8 cellular contexts compared by ENCODE assay signal in genomic region chr11:116732740-116733385, GRCh38. TPM values are rescaled to one million over a fixed set of nuclear protein-coding genes. Genes with fewer than 3 reads are reported as not detected.
DNase-seq lines count a peak whose midpoint lies in the region; ATAC-seq, FAIRE-seq and TF ChIP-seq lines count a peak whose summit lies in the region.

No MANE protein-coding gene starts in this region.

- no peak for FAIRE-seq in A549 (lab: Jason Lieb, UNC)

- peak; percentile 54 for TF ChIP-seq CTCF in A549 (IDR thresholded peaks at IDR 0.05)
- TF ChIP-seq CTCF in GM13977 (IDR thresholded peaks at IDR 0.05; ENCODE audit: extremely low read depth, insufficient read depth, missing control alignments): peak; percentile 84

- no peak overlapping the region for H3K18ac ChIP-seq in mesendoderm (ENCODE audit: low read length)

- no peaks in the 10 kb centered on the region for H3K79me1 ChIP-seq in mesendoderm (ENCODE audit: low read length)

- H3K9me3 Mint-ChIP-seq in activated CD4-positive, alpha-beta memory T cell treated with anti-CD3 and anti-CD28 coated beads, Interleukin-2, amount 10 ng/mL, durations not matched to agents 7 days and 5 days: no peaks in the 10 kb centered on the region

- H3K23ac ChIP-seq in mesendoderm (ENCODE audit: low read length): no peak overlapping the region

- H3K4ac ChIP-seq in mesendoderm (ENCODE audit: low read depth, low read length): no peak overlapping the region

- H2BK5ac ChIP-seq in mesendoderm (ENCODE audit: low read length): no peak overlapping the region

- no peak overlapping the region for H4K5ac ChIP-seq in mesendoderm (ENCODE audit: low read length)

- H3K56ac ChIP-seq in mesendoderm (ENCODE audit: low read length): peak overlapping the region; percentile 81

- peaks cover 6% of the 10 kb centered on the region for H3K4me1 Mint-ChIP-seq in activated CD4-positive, alpha-beta memory T cell treated with anti-CD3 and anti-CD28 coated beads, Interleukin-2, amount 10 ng/mL, durations not matched to agents 7 days and 5 days

- H3K79me2 ChIP-seq in mesendoderm (ENCODE audit: control insufficient read depth, insufficient read depth, low read length): no peaks in the 10 kb centered on the region

- H3K27ac ChIP-seq in A549 (no peak overlapping the region), mesendoderm (ENCODE audit: low read depth, low read length) (no peak overlapping the region)
- H3K27ac ChIP-seq in effector memory CD4-positive, alpha-beta T cell (ENCODE audit: insufficient read depth, low read length, poor library complexity, severe bottlenecking): no peak overlapping the region

- H3K4me2 ChIP-seq in A549 (no peak overlapping the region), mesendoderm (ENCODE audit: low read length) (peak overlapping the region; percentile 70)

- no peak for TF ChIP-seq POLR2A in A549 (IDR thresholded peaks at IDR 0.05; ENCODE audit: low read length)

- no peak for TF ChIP-seq EP300 in A549 (IDR thresholded peaks at IDR 0.05)

- no peaks in the 10 kb centered on the region for H3K4me1 ChIP-seq in A549
- H3K4me1 ChIP-seq in effector memory CD4-positive, alpha-beta T cell (ENCODE audit: control insufficient read depth, insufficient read depth, low read length, poor library complexity, severe bottlenecking): no peaks in the 10 kb centered on the region
- no peaks in the 10 kb centered on the region for H3K4me1 ChIP-seq in mesendoderm (ENCODE audit: control insufficient read depth, low read depth, low read length)

- CTCF ChIA-PET in A549 (lab: Yijun Ruan, JAX): interaction anchor here (0.6 to 3.6 kb wide), 22 partner anchors 10 to 871 kb away, joined by 3 to 31 read pairs (median 4); no protein-coding TSS in a partner anchor
- CTCF ChIA-PET in activated CD4-positive, alpha-beta memory T cell treated with anti-CD3 and anti-CD28 coated beads, Interleukin-2, amount 10 ng/mL, durations not matched to agents 7 days and 5 days (lab: Charles Lee): interaction anchor here (1.0 to 4.3 kb wide), 17 partner anchors 10 to 406 kb away, joined by 3 to 35 read pairs (median 4); partner anchors contain the start of gene APOA5

- POLR2A ChIA-PET in A549 (lab: Yijun Ruan, JAX): interaction anchor here (1.1 kb wide), 1 partner anchor 54 kb away, joined by 3 read pairs; no protein-coding TSS in a partner anchor
- POLR2A ChIA-PET in activated CD4-positive, alpha-beta memory T cell treated with anti-CD3 and anti-CD28 coated beads, Interleukin-2, amount 10 ng/mL, durations not matched to agents 7 days and 5 days (lab: Charles Lee): interaction anchor here (1.0 to 1.3 kb wide), 3 partner anchors 10 to 103 kb away, joined by 3 to 8 read pairs (median 3); no protein-coding TSS in a partner anchor

- H2AK5ac ChIP-seq in mesendoderm (ENCODE audit: low read length): no peak overlapping the region

- no peaks in the 10 kb centered on the region for H3K36me3 ChIP-seq in effector memory CD4-positive, alpha-beta T cell (ENCODE audit: control insufficient read depth, insufficient read depth, low read length)
- H3K36me3 ChIP-seq in mesendoderm (ENCODE audit: control insufficient read depth, insufficient read depth, low read length): no peaks in the 10 kb centered on the region

- no peaks in the 10 kb centered on the region for H3K9me3 ChIP-seq in A549
- H3K9me3 ChIP-seq in effector memory CD4-positive, alpha-beta T cell (ENCODE audit: control insufficient read depth, low read length): no peaks in the 10 kb centered on the region

- H2BK120ac ChIP-seq in mesendoderm (ENCODE audit: low read depth, low read length): no peak overlapping the region

- no peaks in the 10 kb centered on the region for H3K36me3 Mint-ChIP-seq in activated CD4-positive, alpha-beta memory T cell treated with anti-CD3 and anti-CD28 coated beads, Interleukin-2, amount 10 ng/mL, durations not matched to agents 7 days and 5 days (ENCODE audit: low read depth)

- 5% methylated on average over 12 of the region's 18 CpGs for WGBS in A549 (ENCODE audit: missing lambda C conversion rate)
- no CpG with 5 or more reads among the region's 18 CpGs for WGBS in mesendoderm (ENCODE audit: extremely low coverage, insufficient coverage, low lambda C conversion rate)

- H3K27me3 ChIP-seq in effector memory CD4-positive, alpha-beta T cell (replicated peaks; ENCODE audit: control insufficient read depth, insufficient read depth, low read length, poor library complexity, severe bottlenecking): peaks cover 4% of the 10 kb centered on the region
- no peaks in the 10 kb centered on the region for H3K27me3 ChIP-seq in mesendoderm (ENCODE audit: insufficient read depth, low read length, poor library complexity)

- peak; percentile 30 to 39; a peak in 2 of 5 replicates for TF ChIP-seq RAD21 in A549 (conservative IDR thresholded peaks at IDR 0.05 in 1 of 2, IDR thresholded peaks at IDR 0.05 in 1 of 2)

- no peak overlapping the region for H3K27ac Mint-ChIP-seq in activated CD4-positive, alpha-beta memory T cell treated with anti-CD3 and anti-CD28 coated beads, Interleukin-2, amount 10 ng/mL, durations not matched to agents 7 days and 5 days

- no peaks in the 10 kb centered on the region for H3K27me3 Mint-ChIP-seq in activated CD4-positive, alpha-beta memory T cell treated with anti-CD3 and anti-CD28 coated beads, Interleukin-2, amount 10 ng/mL, durations not matched to agents 7 days and 5 days

- ATAC-seq in A549 (peak; percentile 84 to 94), HG03095 (IDR thresholded peaks at IDR 0.05; ENCODE audit: unreplicated experiment) (peak; percentile 64)

- no peak overlapping the region for H2BK15ac ChIP-seq in mesendoderm (replicated peaks; ENCODE audit: low read depth)

- H3K4me3 ChIP-seq in A549 (no peak overlapping the region), mesendoderm (ENCODE audit: low read length) (peak overlapping the region; percentile 15)
- H3K4me3 ChIP-seq in effector memory CD4-positive, alpha-beta T cell (ENCODE audit: insufficient read depth, low read depth, low read length, poor library complexity, severe bottlenecking): no peak overlapping the region

- DNase-seq in A549 (ENCODE audit: low read depth in 1 of 2, low spot score in 1 of 2): peak; percentile 62 to 67
- DNase-seq in GM13977 (ENCODE audit: low spot score): peak; percentile 89
- DNase-seq in NCI-H510A (lab: John Stamatoyannopoulos, UW): peak; percentile 17
- peak; percentile 67 for DNase-seq in activated CD4-positive, alpha-beta memory T cell treated with anti-CD3 and anti-CD28 coated beads, Interleukin-2, amount 10 ng/mL, durations not matched to agents 7 days and 5 days
- peak; percentile 14 to 39 (median 17) for DNase-seq in effector memory CD4-positive, alpha-beta T cell
- DNase-seq in mesendoderm: peak; percentile 87
- peak; percentile 28 for DNase-seq in stimulated activated CD8-positive, alpha-beta memory T cell treated with anti-CD3 and anti-CD28 coated beads, Interleukin-4, amount 100 ng/mL, for 24 hours (ENCODE audit: low read depth)

- peak overlapping the region; percentile 53 for H3K9ac ChIP-seq in mesendoderm (ENCODE audit: low read length)

- H4K8ac ChIP-seq in mesendoderm (ENCODE audit: low read depth, low read length): no peak overlapping the region

- in situ Hi-C loops in GM13977 (cut with MboI; ENCODE audit: low pct_unique_long_range_greater_than_20kb, low sequenced_read_pairs, unreplicated experiment): no loop called here

- no peak overlapping the region for H3K4me3 Mint-ChIP-seq in activated CD4-positive, alpha-beta memory T cell treated with anti-CD3 and anti-CD28 coated beads, Interleukin-2, amount 10 ng/mL, durations not matched to agents 7 days and 5 days

TF ChIP-seq in A549, 52 proteins besides CTCF, POLR2A, EP300 and RAD21 (continues in another document):
- TF ChIP-seq MAX (IDR thresholded peaks at IDR 0.05) (no peak), ZFP36 (IDR thresholded peaks at IDR 0.05; ENCODE audit: borderline replicate concordance, partially characterized antibody) (no peak), HEYL (CRISPR knock-in tag; IDR thresholded peaks at IDR 0.05) (no peak), RCOR1 (IDR thresholded peaks at IDR 0.05; ENCODE audit: low read depth, low read length) (no peak), CHD4 (IDR thresholded peaks at IDR 0.05; ENCODE audit: borderline replicate concordance) (no peak), CEBPB (IDR thresholded peaks at IDR 0.05) (no peak)

RNA-seq across cellular contexts. Expression of gene BUD13, which starts 39.9 kb away (rescaled TPM):
- 12.6 and 16.2 TPM in 2 replicates for polyA plus RNA-seq in A549 (2011; rRNA removed)
- 8.7 and 9.7 TPM in 2 replicates for polyA plus RNA-seq in A549 (2012; cell fraction: cytosol; rRNA removed)
- polyA plus RNA-seq in A549 (2012; cell fraction: nucleus; rRNA removed): 6.7 and 9.8 TPM in 2 replicates
- polyA plus RNA-seq in A549 (2017; fragmentation: RNase III; extraction: RNeasy Plus Mini Kit Qiagen cat#74134 plus additional on column Dnase treatment): 9.8 to 10.9 TPM (median 9.8 TPM) in 3 replicates
- 18.2 and 19.2 TPM in 2 replicates for polyA minus RNA-seq in A549 (2011; rRNA and poly(A)+ RNA removed)
- total RNA-seq in activated CD4-positive, alpha-beta memory T cell treated with anti-CD3 and anti-CD28 coated beads, Interleukin-2, amount 10 ng/mL, durations not matched to agents 7 days and 5 days: 10 to 100 TPM; 34.1 to 35.1 TPM
- 28.7 TPM for polyA plus RNA-seq in mesendoderm (2013, experiment 1 of 2)
- polyA plus RNA-seq in mesendoderm (2013, experiment 2 of 2): 28.6 TPM

RNA-seq across cellular contexts. Expression of gene ZPR1, which starts 55.0 kb away (rescaled TPM):
- polyA plus RNA-seq in A549 (2011; rRNA removed) (65.6 and 77.5 TPM in 2 replicates), A549 (2017; fragmentation: RNase III; extraction: RNeasy Plus Mini Kit Qiagen cat#74134 plus additional on column Dnase treatment) (42.2 to 49.0 TPM (median 44.1 TPM) in 3 replicates)
- polyA plus RNA-seq in A549 (2012; cell fraction: cytosol; rRNA removed): 28.6 and 32.9 TPM in 2 replicates
- 18.8 and 25.2 TPM in 2 replicates for polyA plus RNA-seq in A549 (2012; cell fraction: nucleus; rRNA removed)
- polyA minus RNA-seq in A549 (2011; rRNA and poly(A)+ RNA removed): 48.3 and 58.4 TPM in 2 replicates
- total RNA-seq in activated CD4-positive, alpha-beta memory T cell treated with anti-CD3 and anti-CD28 coated beads, Interleukin-2, amount 10 ng/mL, durations not matched to agents 7 days and 5 days: 10 to 100 TPM; 55.6 to 57.6 TPM
- polyA plus RNA-seq in mesendoderm (2013, experiment 1 of 2): 58.1 TPM
- polyA plus RNA-seq in mesendoderm (2013, experiment 2 of 2): 55.9 TPM

RNA-seq across cellular contexts. Expression of gene APOA5, which starts 58.8 kb away (rescaled TPM):
- polyA plus RNA-seq in A549 (2011; rRNA removed) (not detected in 2 replicates), A549 (2017; fragmentation: RNase III; extraction: RNeasy Plus Mini Kit Qiagen cat#74134 plus additional on column Dnase treatment) (not detected in 3 replicates)
- not detected in 2 replicates for polyA plus RNA-seq in A549 (2012; cell fraction: cytosol; rRNA removed)
- not detected in 2 replicates for polyA plus RNA-seq in A549 (2012; cell fraction: nucleus; rRNA removed)
- polyA minus RNA-seq in A549 (2011; rRNA and poly(A)+ RNA removed): not detected in 2 replicates
- total RNA-seq in activated CD4-positive, alpha-beta memory T cell treated with anti-CD3 and anti-CD28 coated beads, Interleukin-2, amount 10 ng/mL, durations not matched to agents 7 days and 5 days: not detected
- 0.01 TPM for polyA plus RNA-seq in mesendoderm (2013, experiment 1 of 2)
- 0.07 TPM for polyA plus RNA-seq in mesendoderm (2013, experiment 2 of 2)

Comparison
In these comparisons a context has a peak if more than half of its experiments do, and no peak if none do; other contexts are left out.
1. DNase-seq: peak in every context shown above with its lines; median percentile 89 in GM13977; 87 in mesendoderm; 67 in activated CD4-positive, alpha-beta memory T cell treated with anti-CD3 and anti-CD28 coated beads, Interleukin-2, amount 10 ng/mL, durations not matched to agents 7 days and 5 days; 64 in A549; 28 in stimulated activated CD8-positive, alpha-beta memory T cell treated with anti-CD3 and anti-CD28 coated beads, Interleukin-4, amount 100 ng/mL, for 24 hours; 17 in NCI-H510A; 17 in effector memory CD4-positive, alpha-beta T cell.